1 cellular context compared by ENCODE assay signal in the genomic region with DNA sequence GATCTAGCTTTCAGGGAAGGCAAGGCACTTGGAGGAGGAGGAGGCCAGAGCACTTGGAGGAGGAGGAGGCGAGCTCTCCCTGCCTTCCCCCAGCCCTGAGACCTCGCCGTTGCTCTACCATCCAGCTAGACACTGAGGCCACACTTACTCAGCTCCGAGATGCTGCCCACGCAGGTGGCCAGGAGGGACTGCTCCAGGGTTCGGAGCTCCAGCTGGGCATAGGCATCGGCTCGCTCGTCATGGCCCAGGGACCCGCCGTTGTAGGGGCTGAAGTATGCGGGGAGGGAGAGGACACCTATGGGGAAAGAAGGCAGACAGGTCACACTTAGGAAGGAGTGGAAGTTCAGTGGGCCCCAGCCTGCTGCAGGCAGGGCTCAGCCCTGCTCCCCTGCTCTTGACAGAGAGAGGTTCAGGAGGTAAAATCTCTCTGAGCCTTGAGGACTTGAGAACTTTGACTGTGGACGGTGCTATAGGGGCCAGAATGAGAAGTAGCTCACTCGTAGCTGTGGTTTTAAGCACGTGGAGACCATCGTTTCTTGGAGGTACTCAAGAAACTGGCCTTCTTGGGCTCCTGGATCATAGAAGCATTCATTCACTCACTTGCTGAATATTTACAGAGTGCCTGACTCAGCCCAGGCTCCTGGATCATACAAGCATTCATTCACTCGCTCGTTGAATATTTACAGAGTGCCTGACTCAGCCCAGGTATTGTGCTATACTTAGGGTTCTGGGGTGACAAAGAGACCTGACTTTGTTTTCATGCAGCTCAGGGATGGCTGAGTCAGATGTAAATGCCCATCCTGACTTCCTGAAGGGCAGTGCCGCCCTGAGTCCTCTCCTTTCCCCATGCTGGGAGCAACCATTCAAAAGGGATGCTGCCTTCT.
A peak's percentile ranks its signal among the peaks of the same experiment; 100 is the strongest.
TF ChIP-seq lines count a peak whose summit lies in the region.

No MANE protein-coding gene starts in this region.

TF ChIP-seq in HepG2, 621 proteins besides CTCF, POLR2A, EP300 and RAD21 (continued from another document and continues in another):
- TF ChIP-seq, protein P1, sequence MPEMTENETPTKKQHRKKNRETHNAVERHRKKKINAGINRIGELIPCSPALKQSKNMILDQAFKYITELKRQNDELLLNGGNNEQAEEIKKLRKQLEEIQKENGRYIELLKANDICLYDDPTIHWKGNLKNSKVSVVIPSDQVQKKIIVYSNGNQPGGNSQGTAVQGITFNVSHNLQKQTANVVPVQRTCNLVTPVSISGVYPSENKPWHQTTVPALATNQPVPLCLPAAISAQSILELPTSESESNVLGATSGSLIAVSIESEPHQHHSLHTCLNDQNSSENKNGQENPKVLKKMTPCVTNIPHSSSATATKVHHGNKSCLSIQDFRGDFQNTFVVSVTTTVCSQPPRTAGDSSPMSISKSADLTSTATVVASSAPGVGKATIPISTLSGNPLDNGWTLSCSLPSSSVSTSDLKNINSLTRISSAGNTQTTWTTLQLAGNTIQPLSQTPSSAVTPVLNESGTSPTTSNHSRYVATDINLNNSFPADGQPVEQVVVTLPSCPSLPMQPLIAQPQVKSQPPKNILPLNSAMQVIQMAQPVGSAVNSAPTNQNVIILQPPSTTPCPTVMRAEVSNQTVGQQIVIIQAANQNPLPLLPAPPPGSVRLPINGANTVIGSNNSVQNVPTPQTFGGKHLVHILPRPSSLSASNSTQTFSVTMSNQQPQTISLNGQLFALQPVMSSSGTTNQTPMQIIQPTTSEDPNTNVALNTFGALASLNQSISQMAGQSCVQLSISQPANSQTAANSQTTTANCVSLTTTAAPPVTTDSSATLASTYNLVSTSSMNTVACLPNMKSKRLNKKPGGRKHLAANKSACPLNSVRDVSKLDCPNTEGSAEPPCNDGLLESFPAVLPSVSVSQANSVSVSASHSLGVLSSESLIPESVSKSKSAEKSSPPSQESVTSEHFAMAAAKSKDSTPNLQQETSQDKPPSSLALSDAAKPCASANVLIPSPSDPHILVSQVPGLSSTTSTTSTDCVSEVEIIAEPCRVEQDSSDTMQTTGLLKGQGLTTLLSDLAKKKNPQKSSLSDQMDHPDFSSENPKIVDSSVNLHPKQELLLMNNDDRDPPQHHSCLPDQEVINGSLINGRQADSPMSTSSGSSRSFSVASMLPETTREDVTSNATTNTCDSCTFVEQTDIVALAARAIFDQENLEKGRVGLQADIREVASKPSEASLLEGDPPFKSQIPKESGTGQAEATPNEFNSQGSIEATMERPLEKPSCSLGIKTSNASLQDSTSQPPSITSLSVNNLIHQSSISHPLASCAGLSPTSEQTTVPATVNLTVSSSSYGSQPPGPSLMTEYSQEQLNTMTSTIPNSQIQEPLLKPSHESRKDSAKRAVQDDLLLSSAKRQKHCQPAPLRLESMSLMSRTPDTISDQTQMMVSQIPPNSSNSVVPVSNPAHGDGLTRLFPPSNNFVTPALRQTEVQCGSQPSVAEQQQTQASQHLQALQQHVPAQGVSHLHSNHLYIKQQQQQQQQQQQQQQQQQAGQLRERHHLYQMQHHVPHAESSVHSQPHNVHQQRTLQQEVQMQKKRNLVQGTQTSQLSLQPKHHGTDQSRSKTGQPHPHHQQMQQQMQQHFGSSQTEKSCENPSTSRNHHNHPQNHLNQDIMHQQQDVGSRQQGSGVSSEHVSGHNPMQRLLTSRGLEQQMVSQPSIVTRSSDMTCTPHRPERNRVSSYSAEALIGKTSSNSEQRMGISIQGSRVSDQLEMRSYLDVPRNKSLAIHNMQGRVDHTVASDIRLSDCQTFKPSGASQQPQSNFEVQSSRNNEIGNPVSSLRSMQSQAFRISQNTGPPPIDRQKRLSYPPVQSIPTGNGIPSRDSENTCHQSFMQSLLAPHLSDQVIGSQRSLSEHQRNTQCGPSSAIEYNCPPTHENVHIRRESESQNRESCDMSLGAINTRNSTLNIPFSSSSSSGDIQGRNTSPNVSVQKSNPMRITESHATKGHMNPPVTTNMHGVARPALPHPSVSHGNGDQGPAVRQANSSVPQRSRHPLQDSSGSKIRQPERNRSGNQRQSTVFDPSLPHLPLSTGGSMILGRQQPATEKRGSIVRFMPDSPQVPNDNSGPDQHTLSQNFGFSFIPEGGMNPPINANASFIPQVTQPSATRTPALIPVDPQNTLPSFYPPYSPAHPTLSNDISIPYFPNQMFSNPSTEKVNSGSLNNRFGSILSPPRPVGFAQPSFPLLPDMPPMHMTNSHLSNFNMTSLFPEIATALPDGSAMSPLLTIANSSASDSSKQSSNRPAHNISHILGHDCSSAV (CRISPR knock-in tag; IDR thresholded peaks at IDR 0.05; ENCODE audit: borderline replicate concordance), result no peak
- TF ChIP-seq ATF5 (CRISPR knock-in tag; IDR thresholded peaks at IDR 0.05; ENCODE audit: low read depth), result no peak
- TF ChIP-seq FOXA1 (IDR thresholded peaks at IDR 0.05), result no peak
- TF ChIP-seq FOXA1 (CRISPR knock-in tag; IDR thresholded peaks at IDR 0.05), result peak; percentile 45; the same call in 1 of the 2 replicates
- TF ChIP-seq HOXA7 (CRISPR knock-in tag; IDR thresholded peaks at IDR 0.05), result no peak
- TF ChIP-seq ARNT2 (CRISPR knock-in tag; IDR thresholded peaks at IDR 0.05; ENCODE audit: low read depth), result peak; percentile 24; the same call in 1 of the 2 replicates
- TF ChIP-seq, protein P2, sequence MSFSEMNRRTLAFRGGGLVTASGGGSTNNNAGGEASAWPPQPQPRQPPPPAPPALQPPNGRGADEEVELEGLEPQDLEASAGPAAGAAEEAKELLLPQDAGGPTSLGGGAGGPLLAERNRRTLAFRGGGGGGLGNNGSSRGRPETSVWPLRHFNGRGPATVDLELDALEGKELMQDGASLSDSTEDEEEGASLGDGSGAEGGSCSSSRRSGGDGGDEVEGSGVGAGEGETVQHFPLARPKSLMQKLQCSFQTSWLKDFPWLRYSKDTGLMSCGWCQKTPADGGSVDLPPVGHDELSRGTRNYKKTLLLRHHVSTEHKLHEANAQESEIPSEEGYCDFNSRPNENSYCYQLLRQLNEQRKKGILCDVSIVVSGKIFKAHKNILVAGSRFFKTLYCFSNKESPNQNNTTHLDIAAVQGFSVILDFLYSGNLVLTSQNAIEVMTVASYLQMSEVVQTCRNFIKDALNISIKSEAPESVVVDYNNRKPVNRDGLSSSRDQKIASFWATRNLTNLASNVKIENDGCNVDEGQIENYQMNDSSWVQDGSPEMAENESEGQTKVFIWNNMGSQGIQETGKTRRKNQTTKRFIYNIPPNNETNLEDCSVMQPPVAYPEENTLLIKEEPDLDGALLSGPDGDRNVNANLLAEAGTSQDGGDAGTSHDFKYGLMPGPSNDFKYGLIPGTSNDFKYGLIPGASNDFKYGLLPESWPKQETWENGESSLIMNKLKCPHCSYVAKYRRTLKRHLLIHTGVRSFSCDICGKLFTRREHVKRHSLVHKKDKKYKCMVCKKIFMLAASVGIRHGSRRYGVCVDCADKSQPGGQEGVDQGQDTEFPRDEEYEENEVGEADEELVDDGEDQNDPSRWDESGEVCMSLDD (CRISPR knock-in tag; IDR thresholded peaks at IDR 0.05; ENCODE audit: borderline replicate concordance), result peak; percentile 90; the same call in 1 of the 2 replicates
- no peak for TF ChIP-seq E2F5 (CRISPR knock-in tag; conservative IDR thresholded peaks at IDR 0.05)
- TF ChIP-seq RARG (CRISPR knock-in tag; IDR thresholded peaks at IDR 0.05; ENCODE audit: low read depth), result no peak
- TF ChIP-seq SP4 (CRISPR knock-in tag; IDR thresholded peaks at IDR 0.05), result no peak
- peak; percentile 90 for TF ChIP-seq HIC2 (CRISPR knock-in tag; IDR thresholded peaks at IDR 0.05; ENCODE audit: low read depth)
- no peak for TF ChIP-seq POLR2AphosphoS2 (IDR thresholded peaks at IDR 0.05; ENCODE audit: low read depth, low read length)
- no peak for TF ChIP-seq ZNF550 (CRISPR knock-in tag; IDR thresholded peaks at IDR 0.05; ENCODE audit: borderline replicate concordance)
- no peak for TF ChIP-seq ZNF251 (CRISPR knock-in tag; IDR thresholded peaks at IDR 0.05)
- TF ChIP-seq, protein P3, sequence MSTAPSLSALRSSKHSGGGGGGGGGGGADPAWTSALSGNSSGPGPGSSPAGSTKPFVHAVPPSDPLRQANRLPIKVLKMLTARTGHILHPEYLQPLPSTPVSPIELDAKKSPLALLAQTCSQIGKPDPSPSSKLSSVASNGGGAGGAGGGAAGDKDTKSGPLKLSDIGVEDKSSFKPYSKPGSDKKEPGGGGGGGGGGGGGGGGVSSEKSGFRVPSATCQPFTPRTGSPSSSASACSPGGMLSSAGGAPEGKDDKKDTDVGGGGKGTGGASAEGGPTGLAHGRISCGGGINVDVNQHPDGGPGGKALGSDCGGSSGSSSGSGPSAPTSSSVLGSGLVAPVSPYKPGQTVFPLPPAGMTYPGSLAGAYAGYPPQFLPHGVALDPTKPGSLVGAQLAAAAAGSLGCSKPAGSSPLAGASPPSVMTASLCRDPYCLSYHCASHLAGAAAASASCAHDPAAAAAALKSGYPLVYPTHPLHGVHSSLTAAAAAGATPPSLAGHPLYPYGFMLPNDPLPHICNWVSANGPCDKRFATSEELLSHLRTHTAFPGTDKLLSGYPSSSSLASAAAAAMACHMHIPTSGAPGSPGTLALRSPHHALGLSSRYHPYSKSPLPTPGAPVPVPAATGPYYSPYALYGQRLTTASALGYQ (CRISPR knock-in tag; IDR thresholded peaks at IDR 0.05), result no peak
- TF ChIP-seq POGK (CRISPR knock-in tag; conservative IDR thresholded peaks at IDR 0.05), result no peak
- TF ChIP-seq CREBL2 (CRISPR knock-in tag; IDR thresholded peaks at IDR 0.05; ENCODE audit: borderline replicate concordance), result no peak
